Comparison of ENCODE assay signal across 18 cellular contexts in the genomic region with DNA sequence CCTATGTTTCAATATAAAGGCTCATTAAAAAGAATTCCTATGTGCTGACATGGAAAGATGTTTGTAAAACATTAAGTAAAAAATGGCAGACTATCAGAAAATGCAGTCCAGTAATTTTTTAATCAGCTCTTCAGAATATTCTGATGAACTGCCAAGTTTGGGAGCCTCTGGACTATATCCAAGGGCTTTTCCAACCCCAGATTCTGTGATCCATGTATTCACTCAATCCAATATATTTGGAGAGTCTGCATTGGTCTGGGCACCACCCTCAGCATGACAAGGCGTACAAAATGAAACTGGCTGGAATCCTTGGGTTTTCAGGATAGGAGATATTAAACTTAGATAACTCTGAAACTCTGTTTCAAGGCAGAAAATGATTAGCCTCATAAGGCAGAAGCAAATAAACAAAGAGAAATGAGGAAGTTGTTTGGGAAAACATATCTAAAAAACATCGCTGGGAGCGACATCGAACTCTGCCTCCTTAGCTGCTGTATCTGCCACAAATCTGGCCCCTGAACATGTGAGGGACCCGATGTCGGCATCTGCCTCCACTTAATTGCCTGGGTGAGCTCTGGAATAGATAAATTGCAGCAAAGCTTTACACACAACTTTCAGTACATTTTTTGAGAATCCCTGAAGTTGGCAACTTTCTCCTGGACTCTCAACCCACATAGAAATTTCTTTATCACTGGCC. TPM values are rescaled to one million over a fixed set of nuclear protein-coding genes. Genes with fewer than 3 reads are reported as not detected.
DNase-seq lines count a peak whose midpoint lies in the region; ATAC-seq and TF ChIP-seq lines count a peak whose summit lies in the region.
"Had no signal": no experiment of that assay in that cellular context is flagged by ENCODE, and none has a peak within 500 bp of the region (broad histone marks: within the 10 kb centered on the region; RNA-seq: fewer than 3 reads in every experiment).

No MANE protein-coding gene starts in this region.

- H3K4me1 ChIP-seq in left ventricle myocardium inferior (no peaks in the 10 kb centered on the region), body of pancreas (no peaks in the 10 kb centered on the region)

- intact Hi-C loops in left ventricle myocardium inferior (cut with micrococcal nuclease) (no loop called here), Right ventricle myocardium superior (cut with DNase I) (no loop called here), body of pancreas (cut with DNase I) (no loop called here), posterior vena cava (cut with DNase I) (no loop called here)

- ATAC-seq in Right ventricle myocardium superior (ENCODE audit: poor library complexity), result no peak
- ATAC-seq in body of pancreas, result peak; percentile 65
- ATAC-seq in GM18511 (IDR thresholded peaks at IDR 0.05; ENCODE audit: unreplicated experiment), result no peak
- ATAC-seq: left lung; stimulated activated naive CD8-positive, alpha-beta T cell treated with anti-CD3 and anti-CD28 coated beads, Interleukin-15, amount 100 ng/mL, for 72 hours had no signal

- no peaks in the 10 kb centered on the region for H3K36me3 ChIP-seq in left ventricle myocardium inferior
- no peaks in the 10 kb centered on the region for H3K36me3 ChIP-seq in body of pancreas (replicated peaks in 1 of 2; ENCODE audit: insufficient read depth in 1 of 2, low read depth in 2 of 2)
- H3K36me3 ChIP-seq: left lung had no signal

- no peaks in the 10 kb centered on the region for H3K9me3 ChIP-seq in left ventricle myocardium inferior (replicated peaks)
- no peaks in the 10 kb centered on the region for H3K9me3 ChIP-seq in body of pancreas
- H3K9me3 ChIP-seq: left lung had no signal

- TF ChIP-seq POLR2A in body of pancreas (IDR thresholded peaks at IDR 0.05), result no peak

- TF ChIP-seq CTCF in left ventricle myocardium inferior (IDR thresholded peaks at IDR 0.05; ENCODE audit: borderline replicate concordance) (no peak), body of pancreas (IDR thresholded peaks at IDR 0.05) (no peak)

- no peak overlapping the region for H3K27ac ChIP-seq in left ventricle myocardium inferior (replicated peaks)
- peak overlapping the region in 3 of 4 donors; percentile 49 to 58 (median 57) for H3K27ac ChIP-seq in body of pancreas
- H3K27ac ChIP-seq: KMS-11, left lung had no signal

- no peak for DNase-seq in left ventricle myocardium inferior
- DNase-seq in Right ventricle myocardium superior, result no peak
- peak in 3 of 4 donors; percentile 22 to 39 (median 24) for DNase-seq in body of pancreas
- DNase-seq in kidney tubule cell (ENCODE audit: low spot score), result peak; percentile 58
- DNase-seq in NCI-H1092 treated with DMSO at 0.1 percent for 48 hours (lab: John Stamatoyannopoulos, UW), result no peak
- DNase-seq in posterior vena cava (ENCODE audit: low spot score), result no peak
- no peak for DNase-seq in epidermal melanocyte (ENCODE audit: insufficient read length, low spot score)
- DNase-seq: activated effector memory CD4-positive, alpha-beta T cell treated with anti-CD3 and anti-CD28 coated beads, Interleukin-2, amount 50 U/mL, for 16 hours; DMS 273 treated with DMSO at 0.1 percent for 48 hours; H7; left lung; NCI-H2081; NCI-H82; SHP77 treated with DMSO at 0.1 percent for 48 hours; stimulated activated naive CD8-positive, alpha-beta T cell treated with anti-CD3 and anti-CD28 coated beads, Interleukin-15, amount 100 ng/mL, for 72 hours had no signal

- 42 to 56% methylated on average over 6 of the region's 6 CpGs for WGBS in body of pancreas, 2 donors

- peak overlapping the region; percentile 35 for H3K4me3 ChIP-seq in left ventricle myocardium inferior
- no peak overlapping the region for H3K4me3 ChIP-seq in body of pancreas
- H3K4me3 ChIP-seq: left lung had no signal

- H3K27me3 ChIP-seq in left ventricle myocardium inferior (ENCODE audit: low read depth) (peaks cover 10% of the 10 kb centered on the region), body of pancreas (no peaks in the 10 kb centered on the region)

RNA-seq across cellular contexts. Expression of a gene that starts 14.4 kb away (rescaled TPM):
- total RNA-seq in left ventricle myocardium inferior (0.22 TPM), Right ventricle myocardium superior (0.08 TPM), body of pancreas (not detected), posterior vena cava (not detected)
- total RNA-seq: H7, left lung, skeletal muscle tissue had no signal

RNA-seq across cellular contexts. Expression of a gene that starts 30.4 kb away (rescaled TPM):
- total RNA-seq in left ventricle myocardium inferior (4.1 TPM), Right ventricle myocardium superior (2.9 TPM), body of pancreas (1 to 10 TPM; 2.3 to 6.5 TPM), posterior vena cava (10 to 100 TPM; 11.3 to 13.2 TPM)

Comparison
In these comparisons a context has a peak if more than half of its experiments do, and no peak if none do; other contexts are left out.
1. DNase-seq: peak in body of pancreas (3 of 4) and kidney tubule cell (single experiment); none in left ventricle myocardium inferior (single experiment), Right ventricle myocardium superior (single experiment), NCI-H1092 treated with DMSO at 0.1 percent for 48 hours (single experiment), posterior vena cava (single experiment) and epidermal melanocyte (single experiment).